ENCODE assay signal across 1 cellular context in the genomic region with DNA sequence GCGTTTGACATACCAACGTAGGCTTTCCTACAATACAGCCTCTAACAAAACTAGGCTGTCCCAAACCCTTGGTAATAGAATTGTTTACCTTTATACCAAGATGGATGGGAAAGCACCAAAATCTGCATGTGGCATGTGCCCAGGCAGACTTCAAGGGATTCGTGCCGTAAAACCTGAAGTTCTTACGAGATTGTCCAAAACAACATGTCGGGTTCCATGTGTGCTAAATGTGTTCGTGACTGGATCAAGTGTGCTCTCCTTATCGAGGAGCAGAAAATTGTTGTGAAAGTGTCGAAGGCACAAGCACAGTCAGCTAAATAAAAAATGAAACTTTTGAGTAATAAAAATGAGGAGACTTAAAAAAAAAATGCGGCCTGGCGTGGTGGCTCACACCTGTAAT.
TF ChIP-seq lines count a peak whose summit lies in the region.

No MANE protein-coding gene starts in this region.

TF ChIP-seq in GM12878, 131 proteins besides CTCF, POLR2A, EP300 and RAD21:
- TF ChIP-seq, protein P1, sequence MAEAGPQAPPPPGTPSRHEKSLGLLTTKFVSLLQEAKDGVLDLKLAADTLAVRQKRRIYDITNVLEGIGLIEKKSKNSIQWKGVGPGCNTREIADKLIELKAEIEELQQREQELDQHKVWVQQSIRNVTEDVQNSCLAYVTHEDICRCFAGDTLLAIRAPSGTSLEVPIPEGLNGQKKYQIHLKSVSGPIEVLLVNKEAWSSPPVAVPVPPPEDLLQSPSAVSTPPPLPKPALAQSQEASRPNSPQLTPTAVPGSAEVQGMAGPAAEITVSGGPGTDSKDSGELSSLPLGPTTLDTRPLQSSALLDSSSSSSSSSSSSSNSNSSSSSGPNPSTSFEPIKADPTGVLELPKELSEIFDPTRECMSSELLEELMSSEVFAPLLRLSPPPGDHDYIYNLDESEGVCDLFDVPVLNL (IDR thresholded peaks at IDR 0.05; ENCODE audit: low read depth, low read length): no peak
- no peak for TF ChIP-seq IRF4 (IDR thresholded peaks at IDR 0.05; ENCODE audit: low read depth, low read length)
TF ChIP-seq in GM12878: peak in this region for 0.
